In the genomic region with DNA sequence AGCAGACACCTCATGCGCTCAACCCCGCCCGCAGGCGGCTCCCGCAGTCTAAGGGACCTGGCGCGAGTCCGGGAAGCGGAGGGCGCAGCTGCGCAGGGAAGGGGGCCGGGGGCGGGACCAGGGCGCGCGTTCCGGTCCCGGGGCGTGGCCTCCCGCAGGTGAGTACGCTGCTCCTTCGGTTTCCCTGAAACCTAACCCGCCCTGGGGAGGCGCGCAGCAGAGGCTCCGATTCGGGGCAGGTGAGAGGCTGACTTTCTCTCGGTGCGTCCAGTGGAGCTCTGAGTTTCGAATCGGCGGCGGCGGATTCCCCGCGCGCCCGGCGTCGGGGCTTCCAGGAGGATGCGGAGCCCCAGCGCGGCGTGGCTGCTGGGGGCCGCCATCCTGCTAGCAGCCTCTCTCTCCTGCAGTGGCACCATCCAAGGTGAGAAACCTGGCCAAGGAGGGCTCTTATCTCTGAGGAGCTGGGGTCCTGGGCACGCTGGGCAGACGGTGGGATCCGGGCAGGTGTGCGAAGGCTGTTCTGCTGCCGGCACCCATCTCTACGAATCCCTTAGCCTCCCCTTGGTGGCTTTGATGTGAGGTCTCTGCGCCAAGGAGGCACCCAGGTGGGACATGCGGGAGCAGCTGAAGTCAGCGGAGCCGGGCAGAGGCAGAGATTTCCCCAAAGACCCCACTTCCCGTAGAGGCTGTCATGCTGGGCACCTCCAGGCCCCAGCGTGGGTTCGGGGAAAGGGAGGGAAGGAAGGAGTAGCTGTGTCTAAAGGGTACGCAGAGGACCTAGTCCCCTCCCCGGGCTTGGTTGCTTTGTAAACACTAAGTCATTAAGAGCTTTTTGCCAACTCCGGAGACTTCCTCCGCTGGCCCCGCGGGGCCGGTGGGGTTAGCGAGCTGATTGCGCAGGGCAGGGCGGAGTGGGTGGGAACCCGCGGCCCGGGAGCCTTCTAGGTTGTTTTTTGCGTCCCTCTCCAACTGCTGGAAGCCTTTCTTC, we compare ENCODE assay signal across 8 cellular contexts. TPM values are rescaled to one million over a fixed set of nuclear protein-coding genes. Genes with fewer than 3 reads are reported as not detected.
A peak's percentile ranks its signal among the peaks of the same experiment; 100 is the strongest.
DNase-seq lines count a peak whose midpoint lies in the region; ATAC-seq and TF ChIP-seq lines count a peak whose summit lies in the region.

Gene F2RL1 (plus strand): TSS at position 187 of the 988 bp plus-strand sequence. CDS start 153 bp downstream, at position 340.

- in situ Hi-C loops in Caki2 (cut with HindIII; ENCODE audit: low pct_unique_long_range_greater_than_20kb, low sequenced_read_pairs), result no loop called here

- peaks cover 2% of the 10 kb centered on the region for H3K36me3 Mint-ChIP-seq in activated CD4-positive, alpha-beta memory T cell treated with anti-CD3 and anti-CD28 coated beads for 36 hours

- WGBS in lung, 2 donors, result 1% methylated on average over 71 to 72 of the region's 72 CpGs

- POLR2A ChIA-PET in activated CD4-positive, alpha-beta memory T cell treated with anti-CD3 and anti-CD28 coated beads for 36 hours (lab: Charles Lee), result no interaction called here

- H3K4me1 Mint-ChIP-seq in activated CD4-positive, alpha-beta memory T cell treated with anti-CD3 and anti-CD28 coated beads for 36 hours (ENCODE audit: low read depth), result peaks cover 13% of the 10 kb centered on the region

- H3K27me3 Mint-ChIP-seq in activated CD4-positive, alpha-beta memory T cell treated with anti-CD3 and anti-CD28 coated beads for 36 hours, result peaks cover 9% of the 10 kb centered on the region

- intact Hi-C loops in activated CD4-positive, alpha-beta memory T cell treated with anti-CD3 and anti-CD28 coated beads for 36 hours (cut with micrococcal nuclease), result loop anchor here (2.0 kb wide), 1 partner anchor 32 kb away; the partner anchor contains the start of gene S100Z

- no peak within 1 kb of the TSS for H3K27ac Mint-ChIP-seq in activated CD4-positive, alpha-beta memory T cell treated with anti-CD3 and anti-CD28 coated beads for 36 hours

- no peaks in the 10 kb centered on the region for H3K36me3 ChIP-seq in lung (ENCODE audit: control insufficient read depth in 2 of 2, insufficient read depth in 2 of 2, low read length in 2 of 2)

- peaks cover 0 to 4% of the 10 kb centered on the region in 2 donors for H3K4me1 ChIP-seq in lung (ENCODE audit: control insufficient read depth in 2 of 2, insufficient read depth in 2 of 2, low read length in 2 of 2)

- ATAC-seq in lung (ENCODE audit: insufficient read depth, low FRiP score) (peak; percentile 86), GM21529 (IDR thresholded peaks at IDR 0.05; ENCODE audit: unreplicated experiment) (no peak)

- H3K9me3 ChIP-seq in lung (ENCODE audit: control insufficient read depth in 2 of 2, insufficient read depth in 1 of 2, low read length in 1 of 2), result no peaks in the 10 kb centered on the region

- no peaks in the 10 kb centered on the region for H3K27me3 ChIP-seq in lung (ENCODE audit: control insufficient read depth, insufficient read depth)

- TF ChIP-seq CTCF in lung (IDR thresholded peaks at IDR 0.05; ENCODE audit: control extremely low read depth, extremely low read depth) (no peak), GM10266 (IDR thresholded peaks at IDR 0.05; ENCODE audit: control insufficient read depth, insufficient read depth, low read depth, missing control alignments) (no peak)

- CTCF ChIA-PET in activated CD4-positive, alpha-beta memory T cell treated with anti-CD3 and anti-CD28 coated beads for 36 hours (lab: Charles Lee), result interaction anchor here (0.7 kb wide), 1 partner anchor 129 kb away, joined by 4 read pairs; no protein-coding TSS in a partner anchor

- peak within 1 kb of the TSS in 1 of 2 donors; percentile 25 for H3K27ac ChIP-seq in lung (ENCODE audit: low read depth in 1 of 2, low read length in 1 of 2)

- H3K4me3 ChIP-seq in lung, result peak within 1 kb of the TSS; percentile 53

- no peaks in the 10 kb centered on the region for H3K9me3 Mint-ChIP-seq in activated CD4-positive, alpha-beta memory T cell treated with anti-CD3 and anti-CD28 coated beads for 36 hours

- DNase-seq in Caki2 (ENCODE audit: low read depth) (peak; percentile 70), NCI-H2029 treated with DMSO at 0.1 percent for 48 hours (lab: John Stamatoyannopoulos, UW) (peak; percentile 77), lung (ENCODE audit: low spot score) (peak; percentile 82), GM10266 (ENCODE audit: extremely low spot score) (no peak)
- DNase-seq in activated CD4-positive, alpha-beta memory T cell treated with anti-CD3 and anti-CD28 coated beads for 36 hours, result peak; percentile 66
- DNase-seq in effector CD8-positive, alpha-beta T cell (lab: John Stamatoyannopoulos, UW), result peak; percentile 31
- DNase-seq in stimulated activated CD4-positive, alpha-beta T cell treated with anti-CD3 and anti-CD28 coated beads, TNF-alpha, amount 100 ng/mL, for 24 hours (ENCODE audit: low read depth in 3 of 3), result peak in 2 of 3 experiments; percentile 25 to 54

- H3K4me3 Mint-ChIP-seq in activated CD4-positive, alpha-beta memory T cell treated with anti-CD3 and anti-CD28 coated beads for 36 hours, result peak within 1 kb of the TSS; percentile 77

RNA-seq across cellular contexts. Expression of gene F2RL1, which starts in this region (rescaled TPM):
- total RNA-seq in Caki2 (2014; rRNA removed; shearing (Covaris generic); ENCODE audit: low replicate concordance), result 10.7 and 11.9 TPM in 2 replicates
- 1 to 10 TPM; 2.3 to 2.9 TPM for total RNA-seq in activated CD4-positive, alpha-beta memory T cell treated with anti-CD3 and anti-CD28 coated beads for 36 hours
- total RNA-seq in lung, result 10 to 100 TPM in 1 of 2 donors, 1 to 10 TPM in 1; 5.5 to 19.2 TPM
- 1 to 10 TPM; 3.8 to 5.3 TPM for polyA plus RNA-seq in lung
